In the genomic region with DNA sequence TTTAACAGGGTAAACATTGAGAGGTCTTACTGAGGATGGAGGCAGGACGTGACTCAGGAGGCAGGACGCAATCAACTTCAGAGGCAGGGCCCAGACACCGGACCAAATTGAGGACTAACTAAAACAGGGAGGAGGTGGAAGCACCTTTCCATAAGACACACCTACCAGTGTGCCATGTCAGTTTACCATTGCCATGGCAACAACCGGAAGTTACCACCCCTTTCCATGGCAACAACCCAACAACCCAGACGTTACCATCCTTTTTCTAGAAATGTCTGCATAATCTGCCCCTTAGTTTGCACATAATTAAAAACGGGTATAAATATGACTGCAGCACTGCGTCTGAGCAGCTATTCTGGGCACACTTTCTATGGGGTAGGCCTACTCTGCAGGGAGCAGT, we compare ENCODE assay signal across 18 cellular contexts. TPM values are rescaled to one million over a fixed set of nuclear protein-coding genes. Genes with fewer than 3 reads are reported as not detected.
DNase-seq lines count a peak whose midpoint lies in the region; ATAC-seq and TF ChIP-seq lines count a peak whose summit lies in the region.
"Had no signal": no experiment of that assay in that cellular context is flagged by ENCODE, and none has a peak within 500 bp of the region (broad histone marks: within the 10 kb centered on the region; RNA-seq: fewer than 3 reads in every experiment).

No MANE protein-coding gene starts in this region.

- CTCF ChIA-PET in WTC11 (lab: Charles Lee): no interaction called here

- H3K27ac Mint-ChIP-seq in WTC11: no peak overlapping the region
- H3K27ac Mint-ChIP-seq: CD8-positive, alpha-beta memory T cell; HFFc6 had no signal

- ATAC-seq in WTC11 (peak; percentile 20), HG02678 (IDR thresholded peaks at IDR 0.05; ENCODE audit: unreplicated experiment) (no peak)

- peak; percentile 10 for DNase-seq in DMS53 (lab: John Stamatoyannopoulos, UW)
- DNase-seq in DMS53 treated with DMSO at 0.1 percent for 48 hours (lab: John Stamatoyannopoulos, UW; ENCODE audit: unreplicated experiment): no peak
- peak; percentile 17 for DNase-seq in WTC11 (ENCODE audit: low spot score)
- DNase-seq in iPS DF 19.7 (ENCODE audit: low read depth, low spot score): peak; percentile 9
- DNase-seq in HT-29 (ENCODE audit: low spot score): no peak
- no peak for DNase-seq in HUDEP-2 (lab: John Stamatoyannopoulos, UW; ENCODE audit: unreplicated experiment in 76 of 76)
- no peak for DNase-seq in DMS79 treated with DMSO at 0.1 percent for 48 hours (lab: John Stamatoyannopoulos, UW)
- DNase-seq: Caco-2; CD8-positive, alpha-beta memory T cell; DMS79; GDM1; HCEC 1CT; HFFc6; IMR-90; KG1 had no signal

- H3K9me3 Mint-ChIP-seq in WTC11: 0 out of 2 replicates have a peak, but pooled peaks cover 6% of the 10 kb centered on the region
- H3K9me3 Mint-ChIP-seq: HFFc6 had no signal

- peaks cover 43% of the 10 kb centered on the region for H3K4me1 Mint-ChIP-seq in WTC11
- H3K4me1 Mint-ChIP-seq: CD8-positive, alpha-beta memory T cell had no signal

- POLR2A ChIA-PET in WTC11 (lab: Charles Lee): no interaction called here

- no peaks in the 10 kb centered on the region for H3K36me3 Mint-ChIP-seq in WTC11
- H3K36me3 Mint-ChIP-seq: CD8-positive, alpha-beta memory T cell had no signal

- H3K4me3 Mint-ChIP-seq in WTC11: no peak overlapping the region
- H3K4me3 Mint-ChIP-seq: CD8-positive, alpha-beta memory T cell; HFFc6 had no signal

- H3K27me3 Mint-ChIP-seq in WTC11 (ENCODE audit: low read depth): no peaks in the 10 kb centered on the region

- TF ChIP-seq CTCF in WTC11 (IDR thresholded peaks at IDR 0.05): no peak

TF ChIP-seq in WTC11, 78 proteins besides CTCF, POLR2A, EP300 and RAD21 (continues in another document):
- TF ChIP-seq SOX15 (CRISPR knock-in tag; IDR thresholded peaks at IDR 0.05) (no peak), ETV6 (CRISPR knock-in tag; IDR thresholded peaks at IDR 0.05) (no peak), ZBTB21 (CRISPR knock-in tag; IDR thresholded peaks at IDR 0.05; ENCODE audit: borderline replicate concordance) (no peak), NR3C1 (CRISPR knock-in tag; conservative IDR thresholded peaks at IDR 0.05; ENCODE audit: low read depth) (no peak), ZNF219 (CRISPR knock-in tag; IDR thresholded peaks at IDR 0.05; ENCODE audit: borderline replicate concordance) (no peak), GRHL2 (CRISPR knock-in tag; IDR thresholded peaks at IDR 0.05; ENCODE audit: insufficient replicate concordance, severe bottlenecking) (no peak)
- TF ChIP-seq, protein P1, sequence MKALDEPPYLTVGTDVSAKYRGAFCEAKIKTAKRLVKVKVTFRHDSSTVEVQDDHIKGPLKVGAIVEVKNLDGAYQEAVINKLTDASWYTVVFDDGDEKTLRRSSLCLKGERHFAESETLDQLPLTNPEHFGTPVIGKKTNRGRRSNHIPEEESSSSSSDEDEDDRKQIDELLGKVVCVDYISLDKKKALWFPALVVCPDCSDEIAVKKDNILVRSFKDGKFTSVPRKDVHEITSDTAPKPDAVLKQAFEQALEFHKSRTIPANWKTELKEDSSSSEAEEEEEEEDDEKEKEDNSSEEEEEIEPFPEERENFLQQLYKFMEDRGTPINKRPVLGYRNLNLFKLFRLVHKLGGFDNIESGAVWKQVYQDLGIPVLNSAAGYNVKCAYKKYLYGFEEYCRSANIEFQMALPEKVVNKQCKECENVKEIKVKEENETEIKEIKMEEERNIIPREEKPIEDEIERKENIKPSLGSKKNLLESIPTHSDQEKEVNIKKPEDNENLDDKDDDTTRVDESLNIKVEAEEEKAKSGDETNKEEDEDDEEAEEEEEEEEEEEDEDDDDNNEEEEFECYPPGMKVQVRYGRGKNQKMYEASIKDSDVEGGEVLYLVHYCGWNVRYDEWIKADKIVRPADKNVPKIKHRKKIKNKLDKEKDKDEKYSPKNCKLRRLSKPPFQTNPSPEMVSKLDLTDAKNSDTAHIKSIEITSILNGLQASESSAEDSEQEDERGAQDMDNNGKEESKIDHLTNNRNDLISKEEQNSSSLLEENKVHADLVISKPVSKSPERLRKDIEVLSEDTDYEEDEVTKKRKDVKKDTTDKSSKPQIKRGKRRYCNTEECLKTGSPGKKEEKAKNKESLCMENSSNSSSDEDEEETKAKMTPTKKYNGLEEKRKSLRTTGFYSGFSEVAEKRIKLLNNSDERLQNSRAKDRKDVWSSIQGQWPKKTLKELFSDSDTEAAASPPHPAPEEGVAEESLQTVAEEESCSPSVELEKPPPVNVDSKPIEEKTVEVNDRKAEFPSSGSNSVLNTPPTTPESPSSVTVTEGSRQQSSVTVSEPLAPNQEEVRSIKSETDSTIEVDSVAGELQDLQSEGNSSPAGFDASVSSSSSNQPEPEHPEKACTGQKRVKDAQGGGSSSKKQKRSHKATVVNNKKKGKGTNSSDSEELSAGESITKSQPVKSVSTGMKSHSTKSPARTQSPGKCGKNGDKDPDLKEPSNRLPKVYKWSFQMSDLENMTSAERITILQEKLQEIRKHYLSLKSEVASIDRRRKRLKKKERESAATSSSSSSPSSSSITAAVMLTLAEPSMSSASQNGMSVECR (CRISPR knock-in tag; IDR thresholded peaks at IDR 0.05; ENCODE audit: borderline replicate concordance): no peak
- TF ChIP-seq, protein P2, sequence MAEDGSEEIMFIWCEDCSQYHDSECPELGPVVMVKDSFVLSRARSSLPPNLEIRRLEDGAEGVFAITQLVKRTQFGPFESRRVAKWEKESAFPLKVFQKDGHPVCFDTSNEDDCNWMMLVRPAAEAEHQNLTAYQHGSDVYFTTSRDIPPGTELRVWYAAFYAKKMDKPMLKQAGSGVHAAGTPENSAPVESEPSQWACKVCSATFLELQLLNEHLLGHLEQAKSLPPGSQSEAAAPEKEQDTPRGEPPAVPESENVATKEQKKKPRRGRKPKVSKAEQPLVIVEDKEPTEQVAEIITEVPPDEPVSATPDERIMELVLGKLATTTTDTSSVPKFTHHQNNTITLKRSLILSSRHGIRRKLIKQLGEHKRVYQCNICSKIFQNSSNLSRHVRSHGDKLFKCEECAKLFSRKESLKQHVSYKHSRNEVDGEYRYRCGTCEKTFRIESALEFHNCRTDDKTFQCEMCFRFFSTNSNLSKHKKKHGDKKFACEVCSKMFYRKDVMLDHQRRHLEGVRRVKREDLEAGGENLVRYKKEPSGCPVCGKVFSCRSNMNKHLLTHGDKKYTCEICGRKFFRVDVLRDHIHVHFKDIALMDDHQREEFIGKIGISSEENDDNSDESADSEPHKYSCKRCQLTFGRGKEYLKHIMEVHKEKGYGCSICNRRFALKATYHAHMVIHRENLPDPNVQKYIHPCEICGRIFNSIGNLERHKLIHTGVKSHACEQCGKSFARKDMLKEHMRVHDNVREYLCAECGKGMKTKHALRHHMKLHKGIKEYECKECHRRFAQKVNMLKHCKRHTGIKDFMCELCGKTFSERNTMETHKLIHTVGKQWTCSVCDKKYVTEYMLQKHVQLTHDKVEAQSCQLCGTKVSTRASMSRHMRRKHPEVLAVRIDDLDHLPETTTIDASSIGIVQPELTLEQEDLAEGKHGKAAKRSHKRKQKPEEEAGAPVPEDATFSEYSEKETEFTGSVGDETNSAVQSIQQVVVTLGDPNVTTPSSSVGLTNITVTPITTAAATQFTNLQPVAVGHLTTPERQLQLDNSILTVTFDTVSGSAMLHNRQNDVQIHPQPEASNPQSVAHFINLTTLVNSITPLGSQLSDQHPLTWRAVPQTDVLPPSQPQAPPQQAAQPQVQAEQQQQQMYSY (CRISPR knock-in tag; IDR thresholded peaks at IDR 0.05): no peak
- TF ChIP-seq, protein P3, sequence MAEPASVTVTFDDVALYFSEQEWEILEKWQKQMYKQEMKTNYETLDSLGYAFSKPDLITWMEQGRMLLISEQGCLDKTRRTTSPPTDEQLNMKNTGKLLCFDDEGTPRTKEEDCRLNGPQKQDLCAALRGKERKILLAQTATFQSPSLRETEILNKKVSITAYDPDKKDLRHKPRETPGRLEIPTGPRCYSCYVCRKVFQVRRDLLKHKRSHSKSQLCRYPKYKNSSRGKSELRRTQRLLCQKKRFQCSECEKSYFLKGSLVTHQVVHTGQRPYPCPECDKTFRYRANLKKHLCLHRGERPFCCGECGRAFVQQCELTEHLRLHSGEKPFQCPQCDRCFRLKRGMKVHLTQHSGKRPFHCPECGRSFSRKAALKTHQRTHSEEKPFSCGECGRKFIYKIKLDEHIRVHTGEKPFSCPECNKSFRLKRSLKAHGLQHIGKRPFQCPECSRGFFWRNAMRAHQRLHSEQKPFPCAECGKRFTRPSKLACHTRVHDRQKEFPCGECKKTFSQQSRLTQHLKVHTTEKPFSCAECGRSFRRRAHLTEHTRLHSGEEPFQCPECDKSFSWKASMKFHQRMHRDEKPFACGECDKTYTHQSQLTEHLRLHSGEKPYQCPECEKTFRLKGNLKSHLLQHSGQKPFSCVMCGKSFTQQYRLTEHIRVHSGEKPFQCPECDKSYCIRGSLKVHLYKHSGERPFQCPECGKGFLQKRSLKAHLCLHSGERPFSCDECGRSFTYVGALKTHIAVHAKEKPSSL (CRISPR knock-in tag; conservative IDR thresholded peaks at IDR 0.05): no peak
- TF ChIP-seq, protein P4, sequence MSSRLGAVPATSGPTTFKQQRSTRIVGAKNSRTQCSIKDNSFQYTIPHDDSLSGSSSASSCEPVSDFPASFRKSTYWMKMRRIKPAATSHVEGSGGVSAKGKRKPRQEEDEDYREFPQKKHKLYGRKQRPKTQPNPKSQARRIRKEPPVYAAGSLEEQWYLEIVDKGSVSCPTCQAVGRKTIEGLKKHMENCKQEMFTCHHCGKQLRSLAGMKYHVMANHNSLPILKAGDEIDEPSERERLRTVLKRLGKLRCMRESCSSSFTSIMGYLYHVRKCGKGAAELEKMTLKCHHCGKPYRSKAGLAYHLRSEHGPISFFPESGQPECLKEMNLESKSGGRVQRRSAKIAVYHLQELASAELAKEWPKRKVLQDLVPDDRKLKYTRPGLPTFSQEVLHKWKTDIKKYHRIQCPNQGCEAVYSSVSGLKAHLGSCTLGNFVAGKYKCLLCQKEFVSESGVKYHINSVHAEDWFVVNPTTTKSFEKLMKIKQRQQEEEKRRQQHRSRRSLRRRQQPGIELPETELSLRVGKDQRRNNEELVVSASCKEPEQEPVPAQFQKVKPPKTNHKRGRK (CRISPR knock-in tag; IDR thresholded peaks at IDR 0.05; ENCODE audit: borderline replicate concordance): no peak

RNA-seq across cellular contexts. Expression of a gene that starts 53.5 kb away (rescaled TPM):
- 6.4 to 11.4 TPM (median 6.4 TPM) in 3 replicates for total RNA-seq in WTC11 (2021)
- not detected in 2 replicates for total RNA-seq in HT-29 (2014; rRNA removed; shearing (Covaris generic))
- total RNA-seq: A673; CD8-positive, alpha-beta memory T cell; H4; HFFc6; IMR-90 had no signal

Comparison
In these comparisons a context has a peak if more than half of its experiments do, and no peak if none do; other contexts are left out.
1. DNase-seq: peak in DMS53 (single experiment), WTC11 (single experiment) and iPS DF 19.7 (single experiment); none in DMS53 treated with DMSO at 0.1 percent for 48 hours (single experiment), HT-29 (single experiment), HUDEP-2 (0 of 76) and DMS79 treated with DMSO at 0.1 percent for 48 hours (single experiment).